In genomic region chr5:125043781-125044391, GRCh38 we compare ENCODE assay signal across 8 cellular contexts.
A peak's percentile ranks its signal among the peaks of the same experiment; 100 is the strongest.
DNase-seq lines count a peak whose midpoint lies in the region; ATAC-seq and TF ChIP-seq lines count a peak whose summit lies in the region.

No MANE protein-coding gene starts in this region.

- DNase-seq in Ammon's horn (ENCODE audit: low spot score) (peak; percentile 22), NCI-H1105 (lab: John Stamatoyannopoulos, UW) (peak; percentile 66), mammary epithelial cell (peak; percentile 66), lung (ENCODE audit: low spot score) (peak; percentile 33), NCI-H146 treated with DMSO at 0.1 percent for 48 hours (lab: John Stamatoyannopoulos, UW; ENCODE audit: unreplicated experiment) (no peak)
- DNase-seq in activated effector memory CD4-positive, alpha-beta T cell treated with Interleukin-2 at 50 U/mL for 16 hours, result no peak

- no peaks in the 10 kb centered on the region for H3K27me3 ChIP-seq in mammary epithelial cell (ENCODE audit: insufficient read depth, low read length)
- no peaks in the 10 kb centered on the region for H3K27me3 ChIP-seq in lung (ENCODE audit: control insufficient read depth, insufficient read depth)

- H2AFZ ChIP-seq in mammary epithelial cell (ENCODE audit: low read depth, low read length), result peak overlapping the region; percentile 40

- H3K36me3 ChIP-seq in mammary epithelial cell (ENCODE audit: insufficient read depth, low read length) (no peaks in the 10 kb centered on the region), lung (ENCODE audit: control insufficient read depth in 2 of 2, insufficient read depth in 2 of 2, low read length in 2 of 2) (no peaks in the 10 kb centered on the region)

- H3K9me3 ChIP-seq in mammary epithelial cell (replicated peaks; ENCODE audit: insufficient read depth, low read length), result no peaks in the 10 kb centered on the region
- H3K9me3 ChIP-seq in lung (ENCODE audit: control insufficient read depth in 2 of 2, insufficient read depth in 1 of 2, low read length in 1 of 2), result no peaks in the 10 kb centered on the region

- no TSS peak for BruUV-seq in mammary epithelial cell (replicated peaks; lab: Mats Ljungman, UMichigan)

- H3K79me2 ChIP-seq in mammary epithelial cell (ENCODE audit: insufficient read depth, low read length), result no peaks in the 10 kb centered on the region

- dilution Hi-C loops in mammary epithelial cell (cut with HindIII; ENCODE audit: low sequenced_read_pairs), result no loop called here

- no peak overlapping the region for H3K27ac ChIP-seq in mammary epithelial cell (ENCODE audit: insufficient read depth, low read depth, low read length)
- H3K27ac ChIP-seq in lung (ENCODE audit: low read depth in 1 of 2, low read length in 1 of 2), result no peak overlapping the region

- intact Hi-C loops in mammary epithelial cell (cut with micrococcal nuclease), result loop anchor here (1.0 kb wide), 1 partner anchor 297 kb away; no protein-coding TSS in a partner anchor

- WGBS in mammary epithelial cell (ENCODE audit: low coverage, missing lambda C conversion rate), result 9% methylated on average over 8 of the region's 8 CpGs
- WGBS in lung, 2 donors, result 45 to 70% methylated on average over 8 of the region's 8 CpGs

- peaks cover 20% of the 10 kb centered on the region for H3K4me1 ChIP-seq in mammary epithelial cell (ENCODE audit: insufficient read depth, low read length)
- H3K4me1 ChIP-seq in lung (ENCODE audit: control insufficient read depth in 2 of 2, insufficient read depth in 2 of 2, low read length in 2 of 2), result peaks cover 4 to 17% of the 10 kb centered on the region in 2 donors

- TF ChIP-seq CTCF in mammary epithelial cell (conservative IDR thresholded peaks at IDR 0.05 in 1 of 2, IDR thresholded peaks at IDR 0.05 in 1 of 2; ENCODE audit: extremely low read depth in 1 of 2, insufficient read depth in 1 of 2, low read depth in 1 of 2, low read length in 2 of 2), result no peak
- TF ChIP-seq CTCF in lung (IDR thresholded peaks at IDR 0.05; ENCODE audit: control extremely low read depth, extremely low read depth), result no peak

- no peak for ATAC-seq in lung (ENCODE audit: insufficient read depth, low FRiP score)
- ATAC-seq in GM19023 (IDR thresholded peaks at IDR 0.05; ENCODE audit: unreplicated experiment), result no peak
- no peak for ATAC-seq in HG03139 (IDR thresholded peaks at IDR 0.05; ENCODE audit: unreplicated experiment)

- H3K4me3 ChIP-seq in mammary epithelial cell (replicated peaks in 1 of 3; ENCODE audit: insufficient read depth in 1 of 3, low read depth in 2 of 3, low read length in 3 of 3) (no peak overlapping the region), lung (no peak overlapping the region)

- no peak overlapping the region for H3K9ac ChIP-seq in mammary epithelial cell (ENCODE audit: insufficient read depth, low read length)

- CTCF ChIA-PET in mammary epithelial cell (lab: Charles Lee; ENCODE audit: low non-redundant PET), result no interaction called here

- in situ Hi-C loops in mammary epithelial cell (cut with MboI; ENCODE audit: low sequenced_read_pairs in 2 of 2), result no loop called here

- H4K20me1 ChIP-seq in mammary epithelial cell (ENCODE audit: insufficient read depth, low read length), result no peaks in the 10 kb centered on the region

- H3K4me2 ChIP-seq in mammary epithelial cell (ENCODE audit: insufficient read depth, low read depth, low read length), result peak overlapping the region; percentile 59

Comparison
In these comparisons a context has a peak if more than half of its experiments do, and no peak if none do; other contexts are left out.
1. DNase-seq: peak in Ammon's horn (single experiment), NCI-H1105 (single experiment), mammary epithelial cell (single experiment) and lung (single experiment); none in NCI-H146 treated with DMSO at 0.1 percent for 48 hours (single experiment) and activated effector memory CD4-positive, alpha-beta T cell treated with Interleukin-2 at 50 U/mL for 16 hours (single experiment).